Comparison of ENCODE assay signal across 31 cellular contexts in the genomic region with DNA sequence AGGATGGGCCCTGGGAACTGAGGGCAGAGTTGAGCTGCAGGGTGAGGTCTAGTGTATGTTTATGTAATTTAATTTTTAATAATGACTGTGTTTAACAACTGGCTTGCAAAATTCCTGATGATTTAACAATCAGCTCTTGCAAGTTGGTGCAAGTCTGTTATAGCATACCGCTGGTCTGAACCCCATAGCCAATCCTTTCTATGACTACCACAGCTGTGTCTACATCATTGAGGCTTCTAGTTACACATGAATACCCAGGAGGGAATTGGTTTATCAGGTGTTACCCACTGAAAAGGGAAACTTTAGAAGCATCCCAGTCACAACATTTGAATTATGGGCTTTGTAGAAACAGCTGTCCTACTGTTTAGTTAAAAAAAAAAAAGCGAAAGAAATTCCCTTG. TPM values are rescaled to one million over a fixed set of nuclear protein-coding genes. Genes with fewer than 3 reads are reported as not detected.
DNase-seq lines count a peak whose midpoint lies in the region; FAIRE-seq and TF ChIP-seq lines count a peak whose summit lies in the region.
"Had no signal": no experiment of that assay in that cellular context is flagged by ENCODE, and none has a peak within 500 bp of the region (broad histone marks: within the 10 kb centered on the region; RNA-seq: fewer than 3 reads in every experiment).

No MANE protein-coding gene starts in this region.

- H3K36me3 ChIP-seq in bronchial epithelial cell (ENCODE audit: control insufficient read depth, insufficient read depth, low read length): no peaks in the 10 kb centered on the region
- H3K36me3 ChIP-seq: BE2C, cardiac muscle cell, esophagus squamous epithelium, gastrocnemius medialis, right atrium auricular region had no signal

- TF ChIP-seq CTCF in bronchial epithelial cell (IDR thresholded peaks at IDR 0.05; ENCODE audit: insufficient read depth, low read length, severe bottlenecking) (no peak), HFFc6 (IDR thresholded peaks at IDR 0.05) (no peak)

- no peaks in the 10 kb centered on the region for H3K36me3 Mint-ChIP-seq in HFFc6 (ENCODE audit: low read depth)
- H3K36me3 Mint-ChIP-seq: CD8-positive, alpha-beta memory T cell; stimulated activated memory B cell treated with anti-CD40 and anti-IgM and Interleukin-4, amounts not matched to agents 10 μg/mL and 1 μg/mL and 100 μg/mL, for 72 hours; T-cell had no signal

- H3K9me3 Mint-ChIP-seq in HFFc6: no peaks in the 10 kb centered on the region
- H3K9me3 Mint-ChIP-seq: CD8-positive, alpha-beta memory T cell; effector memory CD8-positive, alpha-beta T cell; H9; stimulated activated memory B cell treated with anti-CD40 and anti-IgM and Interleukin-4, amounts not matched to agents 10 μg/mL and 1 μg/mL and 100 μg/mL, for 72 hours; T-cell had no signal

- no peaks in the 10 kb centered on the region for H3K4me1 Mint-ChIP-seq in HFFc6 (ENCODE audit: low read depth)
- H3K4me1 Mint-ChIP-seq: stimulated activated memory B cell treated with anti-CD40 and anti-IgM and Interleukin-4, amounts not matched to agents 10 μg/mL and 1 μg/mL and 100 μg/mL, for 72 hours had no signal

- no peak for FAIRE-seq in bronchial epithelial cell (lab: Jason Lieb, UNC)
- FAIRE-seq: G401.6 had no signal

- peaks cover 27% of the 10 kb centered on the region; the same call in 1 of the 2 replicates for H3K27me3 Mint-ChIP-seq in HFFc6 (ENCODE audit: insufficient read depth)
- H3K27me3 Mint-ChIP-seq: effector memory CD8-positive, alpha-beta T cell; stimulated activated memory B cell treated with anti-CD40 and anti-IgM and Interleukin-4, amounts not matched to agents 10 μg/mL and 1 μg/mL and 100 μg/mL, for 72 hours had no signal

- H3K27me3 ChIP-seq in bronchial epithelial cell (ENCODE audit: control insufficient read depth, insufficient read depth, low read length): no peaks in the 10 kb centered on the region
- H3K27me3 ChIP-seq: BE2C, cardiac muscle cell, esophagus squamous epithelium, gastrocnemius medialis, right atrium auricular region had no signal

- H3K4me3 ChIP-seq in bronchial epithelial cell (ENCODE audit: low read depth, low read length) (no peak overlapping the region), skeletal muscle cell (ENCODE audit: low read depth, low read length) (no peak overlapping the region)
- H3K4me3 ChIP-seq: cardiac muscle cell, coronary artery, esophagus squamous epithelium, gastrocnemius medialis, hepatocyte, right atrium auricular region had no signal

- H3K4me3 Mint-ChIP-seq in HFFc6: no peak overlapping the region
- H3K4me3 Mint-ChIP-seq: CD8-positive, alpha-beta memory T cell; effector memory CD8-positive, alpha-beta T cell; H9; stimulated activated memory B cell treated with anti-CD40 and anti-IgM and Interleukin-4, amounts not matched to agents 10 μg/mL and 1 μg/mL and 100 μg/mL, for 72 hours; T-cell had no signal

- DNase-seq in NCI-H345 (lab: John Stamatoyannopoulos, UW): peak; percentile 11
- no peak for DNase-seq in NCI-H345 treated with DMSO at 0.1 percent for 48 hours (lab: John Stamatoyannopoulos, UW; ENCODE audit: unreplicated experiment)
- peak; percentile 85 for DNase-seq in NCI-H2171 treated with DMSO at 0.1 percent for 48 hours (lab: John Stamatoyannopoulos, UW)
- DNase-seq in bronchial epithelial cell (ENCODE audit: low read depth): peak; percentile 92
- DNase-seq in skeletal muscle cell (ENCODE audit: low read depth): peak; percentile 10
- no peak for DNase-seq in activated CD4-positive, alpha-beta T cell treated with anti-CD3 and anti-CD28 coated beads for 1 hour
- no peak for DNase-seq in NCI-H226
- no peak for DNase-seq in HFFc6
- DNase-seq: activated CD4-positive, alpha-beta T cell treated with anti-CD3 and anti-CD28 coated beads, Interleukin-2, amount 50 U/mL, for 48 hours; activated CD4-positive, CD25-positive, alpha-beta regulatory T cell; activated naive CD4-positive, alpha-beta T cell treated with Interleukin-2 at 50 U/mL for 16 hours; amniotic stem cell; BE2C; CD8-positive, alpha-beta memory T cell; effector memory CD8-positive, alpha-beta T cell; esophagus squamous epithelium; gastrocnemius medialis; H9; left cardiac atrium; NCI-H1694 treated with DMSO at 0.1 percent for 48 hours; NCI-H510A; stimulated activated CD4-positive, alpha-beta T cell treated with anti-CD3 and anti-CD28 coated beads, Interleukin-4, amount 100 ng/mL, for 24 hours; substantia nigra; T-cell had no signal

- no peak overlapping the region for H3K27ac Mint-ChIP-seq in HFFc6
- H3K27ac Mint-ChIP-seq: stimulated activated memory B cell treated with anti-CD40 and anti-IgM and Interleukin-4, amounts not matched to agents 10 μg/mL and 1 μg/mL and 100 μg/mL, for 72 hours; T-cell had no signal

RNA-seq across cellular contexts. Expression of gene SUPT20HL1, which starts 38.3 kb away (rescaled TPM):
- under 0.01 TPM in 1 of 2 replicates, not detected in the other for total RNA-seq in bronchial epithelial cell
- not detected for total RNA-seq in HFFc6 (2021; fragmentation: NEBNext Ultra II Directional; extraction: Animal tissue kit (Norgen Biotek cat#: 25700))
- total RNA-seq: cardiac muscle cell; CD8-positive, alpha-beta memory T cell; esophagus squamous epithelium; gastrocnemius medialis; H9; hepatocyte; left cardiac atrium; right atrium auricular region; SK-MEL-5; T-cell had no signal

Comparison
In these comparisons a context has a peak if more than half of its experiments do, and no peak if none do; other contexts are left out.
1. DNase-seq: peak in NCI-H345 (single experiment), NCI-H2171 treated with DMSO at 0.1 percent for 48 hours (single experiment), bronchial epithelial cell (single experiment) and skeletal muscle cell (single experiment); none in NCI-H345 treated with DMSO at 0.1 percent for 48 hours (single experiment), activated CD4-positive, alpha-beta T cell treated with anti-CD3 and anti-CD28 coated beads for 1 hour (single experiment), NCI-H226 (single experiment) and HFFc6 (single experiment).